In the genomic region with DNA sequence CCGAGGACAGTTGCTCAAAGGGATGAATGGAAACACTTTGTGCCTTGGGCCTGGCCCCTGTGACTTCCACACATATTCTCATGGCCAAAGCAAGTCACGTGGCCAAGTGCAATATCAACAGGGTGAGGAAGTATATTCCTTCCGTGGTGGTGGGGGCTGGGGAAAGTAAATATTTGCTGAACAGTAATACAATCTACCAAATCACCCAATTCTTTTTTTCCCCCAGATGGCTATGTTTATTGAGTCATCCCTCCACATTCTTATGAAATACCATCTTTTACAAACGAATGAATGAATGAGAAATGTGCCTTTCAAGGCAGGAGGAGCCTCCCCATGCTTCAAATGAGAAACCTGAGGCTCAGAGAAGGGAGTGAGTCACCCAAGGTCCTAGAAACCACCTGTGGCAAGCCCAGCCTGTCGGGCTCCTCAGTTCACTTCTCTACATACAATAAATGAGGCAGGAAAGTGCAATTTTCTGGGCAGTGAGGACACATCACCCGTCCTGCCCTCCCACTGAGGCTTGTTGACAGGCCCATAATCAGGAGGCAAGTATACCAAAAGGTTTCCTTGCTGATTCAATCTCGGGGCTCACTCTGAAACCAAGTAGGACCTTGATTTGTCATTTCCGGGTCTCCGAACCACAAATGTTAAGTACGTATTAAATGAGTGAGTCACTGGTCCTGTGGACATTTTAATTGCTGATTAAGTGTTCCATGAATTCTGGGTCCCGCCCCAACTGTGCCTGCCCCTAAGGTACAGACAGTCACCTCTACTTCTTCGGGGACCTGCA, we compare ENCODE assay signal across 8 cellular contexts. TPM values are rescaled to one million over a fixed set of nuclear protein-coding genes. Genes with fewer than 3 reads are reported as not detected.
DNase-seq lines count a peak whose midpoint lies in the region; TF ChIP-seq lines count a peak whose summit lies in the region.

No MANE protein-coding gene starts in this region.

- no peaks in the 10 kb centered on the region for H3K27me3 ChIP-seq in mesendoderm (ENCODE audit: insufficient read depth, low read length, poor library complexity)

- H3K56ac ChIP-seq in mesendoderm (ENCODE audit: low read length) = peak overlapping the region; percentile 17

- no peak overlapping the region for H4K5ac ChIP-seq in mesendoderm (ENCODE audit: low read length)

- no peak overlapping the region for H3K27ac ChIP-seq in mesendoderm (ENCODE audit: low read depth, low read length)

- H3K79me2 ChIP-seq in mesendoderm (ENCODE audit: control insufficient read depth, insufficient read depth, low read length) = no peaks in the 10 kb centered on the region

- no peak overlapping the region for H3K23ac ChIP-seq in mesendoderm (ENCODE audit: low read length)

- H3K4ac ChIP-seq in mesendoderm (ENCODE audit: low read depth, low read length) = no peak overlapping the region

- H3K79me1 ChIP-seq in mesendoderm (ENCODE audit: low read length) = no peaks in the 10 kb centered on the region

- DNase-seq in GM13976 (ENCODE audit: low spot score) (peak; percentile 49), NCI-H2029 treated with DMSO at 0.1 percent for 48 hours (lab: John Stamatoyannopoulos, UW) (peak; percentile 92), chondrocyte (ENCODE audit: low spot score) (no peak), mesendoderm (peak; percentile 66), COR-L47 (lab: John Stamatoyannopoulos, UW) (no peak), NCI-H524 treated with DMSO at 0.1 percent for 48 hours (lab: John Stamatoyannopoulos, UW) (no peak)
- DNase-seq in activated CD4-positive, CD25-positive, alpha-beta regulatory T cell treated with anti-CD3 and anti-CD28 coated beads, Interleukin-2, amount 50 U/mL, for 72 hours = peak; percentile 63
- DNase-seq in stimulated activated CD8-positive, alpha-beta memory T cell treated with anti-CD3 and anti-CD28 coated beads, Interleukin-4, amount 100 ng/mL, for 1 hour (ENCODE audit: low read depth in 2 of 2, low spot score in 1 of 2) = peak; percentile 35 to 43

- no CpG with 5 or more reads among the region's 12 CpGs for WGBS in mesendoderm (ENCODE audit: extremely low coverage, insufficient coverage, low lambda C conversion rate)

- H4K8ac ChIP-seq in mesendoderm (ENCODE audit: low read depth, low read length) = no peak overlapping the region

- peak overlapping the region; percentile 44 for H3K4me3 Mint-ChIP-seq in chondrocyte (ENCODE audit: unreplicated experiment)

- in situ Hi-C loops in GM13976 (cut with MboI; ENCODE audit: low sequenced_read_pairs, unreplicated experiment) = no loop called here

- H3K4me1 Mint-ChIP-seq in chondrocyte (ENCODE audit: low read depth) = peaks cover 43% of the 10 kb centered on the region

- H3K4me1 ChIP-seq in mesendoderm (ENCODE audit: control insufficient read depth, low read depth, low read length) = peaks cover 6% of the 10 kb centered on the region

- H3K27ac Mint-ChIP-seq in chondrocyte (ENCODE audit: unreplicated experiment) = peak overlapping the region; percentile 96

- no peaks in the 10 kb centered on the region for H3K36me3 ChIP-seq in mesendoderm (ENCODE audit: control insufficient read depth, insufficient read depth, low read length)

- H2BK5ac ChIP-seq in mesendoderm (ENCODE audit: low read length) = no peak overlapping the region

- H3K4me3 ChIP-seq in mesendoderm (ENCODE audit: low read length) = no peak overlapping the region

- no peak overlapping the region for H2BK15ac ChIP-seq in mesendoderm (replicated peaks; ENCODE audit: low read depth)

- no peak overlapping the region for H2AK5ac ChIP-seq in mesendoderm (ENCODE audit: low read length)

- H2BK120ac ChIP-seq in mesendoderm (ENCODE audit: low read depth, low read length) = no peak overlapping the region

- H3K4me2 ChIP-seq in mesendoderm (ENCODE audit: low read length) = no peak overlapping the region

- H3K9ac ChIP-seq in mesendoderm (ENCODE audit: low read length) = no peak overlapping the region

- TF ChIP-seq CTCF in GM13976 (IDR thresholded peaks at IDR 0.05; ENCODE audit: borderline replicate concordance, control extremely low read depth, extremely low read depth, insufficient read depth, missing control alignments) = no peak
- no peak for TF ChIP-seq CTCF in chondrocyte (IDR thresholded peaks at IDR 0.05)

- H3K27me3 Mint-ChIP-seq in chondrocyte (ENCODE audit: low read depth) = no peaks in the 10 kb centered on the region

- H3K9me3 Mint-ChIP-seq in chondrocyte (ENCODE audit: low read depth) = no peaks in the 10 kb centered on the region

- H3K18ac ChIP-seq in mesendoderm (ENCODE audit: low read length) = peak overlapping the region; percentile 54

- H3K36me3 Mint-ChIP-seq in chondrocyte (ENCODE audit: low read depth) = no peaks in the 10 kb centered on the region

RNA-seq across cellular contexts. Expression of gene TOP1, which starts 25.3 kb away (rescaled TPM):
- total RNA-seq in chondrocyte = 39.0 to 42.6 TPM (median 39.2 TPM) in 3 replicates
- 172 TPM for polyA plus RNA-seq in mesendoderm (2013, experiment 1 of 2)
- 171 TPM for polyA plus RNA-seq in mesendoderm (2013, experiment 2 of 2)

Comparison
In these comparisons a context has a peak if more than half of its experiments do, and no peak if none do; other contexts are left out.
1. DNase-seq: peak in GM13976 (single experiment), NCI-H2029 treated with DMSO at 0.1 percent for 48 hours (single experiment), activated CD4-positive, CD25-positive, alpha-beta regulatory T cell treated with anti-CD3 and anti-CD28 coated beads, Interleukin-2, amount 50 U/mL, for 72 hours (single experiment), mesendoderm (single experiment) and stimulated activated CD8-positive, alpha-beta memory T cell treated with anti-CD3 and anti-CD28 coated beads, Interleukin-4, amount 100 ng/mL, for 1 hour (2 of 2); none in chondrocyte (single experiment), COR-L47 (single experiment) and NCI-H524 treated with DMSO at 0.1 percent for 48 hours (single experiment).